In genomic region chr1:11400155-11400554, GRCh38 we compare ENCODE assay signal across 30 cellular contexts.
"Had no signal": no experiment of that assay in that cellular context is flagged by ENCODE, and none has a peak within 500 bp of the region (broad histone marks: within the 10 kb centered on the region; RNA-seq: fewer than 3 reads in every experiment).

No MANE protein-coding gene starts in this region.

- H3K9me3 Mint-ChIP-seq: activated B cell treated with CpG ODN at 0.5 μM for 24 hours; activated naive CD4-positive, alpha-beta T cell treated with anti-CD3 and anti-CD28 coated beads, Interleukin-2, amount 50 U/mL, for 72 hours; activated T-cell treated with anti-CD3 and anti-CD28 coated beads, Interleukin-2, amount 50 U/mL, for 24 hours; activated T-cell treated with anti-CD3 and anti-CD28 coated beads, Interleukin-2, amount 50 U/mL, for 72 hours; central memory CD8-positive, alpha-beta T cell; effector memory CD8-positive, alpha-beta T cell; T-helper 2 cell treated with Interferon-gamma antibody and Interleukin-4, amounts not matched to agents 5 μg/mL and 100 μg/mL, for 36 hours had no signal

- H3K27ac Mint-ChIP-seq: activated B cell treated with CpG ODN at 0.5 μM for 24 hours; activated CD4-positive, alpha-beta memory T cell treated with anti-CD3 and anti-CD28 coated beads, Interleukin-2, amount 10 ng/mL, durations not matched to agents 7 days and 5 days; activated CD4-positive, alpha-beta T cell treated with anti-CD3 and anti-CD28 coated beads for 36 hours; activated CD4-positive, alpha-beta T cell treated with anti-CD3 and anti-CD28 coated beads, Interleukin-2, amount 10 ng/mL, durations not matched to agents 24 days and 14 days; activated naive CD4-positive, alpha-beta T cell treated with anti-CD3 and anti-CD28 coated beads, Interleukin-2, amount 50 U/mL, for 72 hours; activated naive CD8-positive, alpha-beta T cell treated with anti-CD3 and anti-CD28 coated beads, Interleukin-2, amount 10 ng/mL, durations not matched to agents 7 days and 5 days; activated T-cell treated with anti-CD3 and anti-CD28 coated beads, Interleukin-2, amount 50 U/mL, for 24 hours; activated T-cell treated with anti-CD3 and anti-CD28 coated beads, Interleukin-2, amount 50 U/mL, for 72 hours; effector memory CD8-positive, alpha-beta T cell; T-helper 17 cell; T-helper 2 cell treated with Interferon-gamma antibody and Interleukin-4, amounts not matched to agents 5 μg/mL and 100 μg/mL, for 36 hours had no signal

- H3K9me3 ChIP-seq: gastrocnemius medialis had no signal

- H3K4me3 Mint-ChIP-seq: activated B cell treated with CpG ODN at 0.5 μM for 24 hours; activated CD4-positive, alpha-beta memory T cell treated with anti-CD3 and anti-CD28 coated beads, Interleukin-2, amount 10 ng/mL, durations not matched to agents 7 days and 5 days; activated CD4-positive, alpha-beta T cell treated with anti-CD3 and anti-CD28 coated beads for 36 hours; activated CD4-positive, alpha-beta T cell treated with anti-CD3 and anti-CD28 coated beads, Interleukin-2, amount 10 ng/mL, durations not matched to agents 24 days and 14 days; activated naive CD4-positive, alpha-beta T cell treated with anti-CD3 and anti-CD28 coated beads, Interleukin-2, amount 10 ng/mL, durations not matched to agents 7 days and 5 days; activated naive CD8-positive, alpha-beta T cell treated with anti-CD3 and anti-CD28 coated beads, Interleukin-2, amount 10 ng/mL, durations not matched to agents 7 days and 5 days; activated T-cell treated with anti-CD3 and anti-CD28 coated beads, Interleukin-2, amount 50 U/mL, for 24 hours; activated T-cell treated with anti-CD3 and anti-CD28 coated beads, Interleukin-2, amount 50 U/mL, for 72 hours; central memory CD8-positive, alpha-beta T cell; effector memory CD8-positive, alpha-beta T cell; T-helper 17 cell; T-helper 2 cell treated with Interferon-gamma antibody and Interleukin-4, amounts not matched to agents 5 μg/mL and 100 μg/mL, for 36 hours had no signal

- ATAC-seq: activated CD4-positive, CD25-positive, alpha-beta regulatory T cell treated with anti-CD3 and anti-CD28 coated beads, Interleukin-2, amount 50 U/mL, for 24 hours; activated T-cell treated with anti-CD3 and anti-CD28 coated beads, Interleukin-2, amount 50 U/mL, for 72 hours; effector memory CD8-positive, alpha-beta T cell; foreskin keratinocyte; gastrocnemius medialis; T-helper 17 cell had no signal

- H3K36me3 ChIP-seq: brain microvascular endothelial cell, esophagus muscularis mucosa, gastrocnemius medialis, WERI-Rb-1 had no signal

- DNase-seq: activated B cell treated with CpG ODN at 0.5 μM for 24 hours; activated CD4-positive, alpha-beta memory T cell treated with anti-CD3 and anti-CD28 coated beads, Interleukin-2, amount 10 ng/mL, durations not matched to agents 7 days and 5 days; activated CD4-positive, alpha-beta T cell treated with anti-CD3 and anti-CD28 coated beads for 36 hours; activated CD4-positive, alpha-beta T cell treated with anti-CD3 and anti-CD28 coated beads, Interleukin-2, amount 10 ng/mL, durations not matched to agents 24 days and 14 days; activated CD4-positive, alpha-beta T cell treated with anti-CD3 and anti-CD28 coated beads, Interleukin-2, amount 50 U/mL, for 4 hours; activated CD8-positive, alpha-beta memory T cell treated with anti-CD3 and anti-CD28 coated beads, Interleukin-2, amount 50 U/mL, for 48 hours; activated gamma-delta T cell; activated naive CD4-positive, alpha-beta T cell; activated naive CD4-positive, alpha-beta T cell treated with anti-CD3 and anti-CD28 coated beads, Interleukin-2, amount 10 ng/mL, durations not matched to agents 7 days and 5 days; activated naive CD8-positive, alpha-beta T cell treated with anti-CD3 and anti-CD28 coated beads, Interleukin-2, amount 10 ng/mL, durations not matched to agents 7 days and 5 days; activated T-cell treated with anti-CD3 and anti-CD28 coated beads for 4 hours; activated T-cell treated with anti-CD3 and anti-CD28 coated beads, Interleukin-2, amount 50 U/mL, for 24 hours; activated T-cell treated with anti-CD3 and anti-CD28 coated beads, Interleukin-2, amount 50 U/mL, for 72 hours; brain microvascular endothelial cell; cortex of kidney; dermis blood vessel endothelial cell; effector CD4-positive, alpha-beta T cell; effector memory CD8-positive, alpha-beta T cell; erythroblast; foreskin keratinocyte; gastrocnemius medialis; T-helper 1 cell; T-helper 17 cell; T1000; WERI-Rb-1 had no signal

- H3K4me1 ChIP-seq: esophagus muscularis mucosa, foreskin keratinocyte, gastrocnemius medialis had no signal

- H3K4me1 Mint-ChIP-seq: activated B cell treated with CpG ODN at 0.5 μM for 24 hours; central memory CD8-positive, alpha-beta T cell had no signal

- H3K4me3 ChIP-seq: esophagus muscularis mucosa, gastrocnemius medialis had no signal

- H3K27ac ChIP-seq: brain microvascular endothelial cell, esophagus muscularis mucosa, foreskin keratinocyte, gastrocnemius medialis, WERI-Rb-1 had no signal

- H3K36me3 Mint-ChIP-seq: activated naive CD4-positive, alpha-beta T cell treated with anti-CD3 and anti-CD28 coated beads, Interleukin-2, amount 50 U/mL, for 72 hours had no signal

- H3K27me3 ChIP-seq: foreskin keratinocyte had no signal
